8 cellular contexts compared by ENCODE assay signal in genomic region chr1:93878501-93878888, GRCh38. TPM values are rescaled to one million over a fixed set of nuclear protein-coding genes. Genes with fewer than 3 reads are reported as not detected.
DNase-seq lines count a peak whose midpoint lies in the region; ATAC-seq and TF ChIP-seq lines count a peak whose summit lies in the region.

No MANE protein-coding gene starts in this region.

- CTCF ChIA-PET in RWPE1 (lab: Yijun Ruan, JAX), result no interaction called here

- peak; percentile 58 for DNase-seq in NCI-H82 (lab: John Stamatoyannopoulos, UW)
- no peak for DNase-seq in NCI-H82 treated with DMSO at 0.1 percent for 48 hours (lab: John Stamatoyannopoulos, UW; ENCODE audit: unreplicated experiment)
- DNase-seq in RWPE1 (ENCODE audit: low spot score), result peak; percentile 28
- DNase-seq in activated naive CD4-positive, alpha-beta T cell treated with Interleukin-2 at 50 U/mL for 16 hours, result peak; percentile 64
- peak; percentile 89 for DNase-seq in cardiac septum (ENCODE audit: low spot score)
- DNase-seq in psoas muscle, result peak; percentile 49 to 82
- no peak for DNase-seq in vagina (ENCODE audit: extremely low spot score in 2 of 2)

- H3K27me3 ChIP-seq in psoas muscle (ENCODE audit: insufficient read depth in 3 of 3, low read length in 2 of 3) (no peaks in the 10 kb centered on the region), vagina (no peaks in the 10 kb centered on the region)

- H3K36me3 ChIP-seq in psoas muscle (ENCODE audit: insufficient read depth in 1 of 2, low read depth in 1 of 2) (peaks cover 18 to 68% of the 10 kb centered on the region in 2 donors), vagina (peaks cover 0 to 34% of the 10 kb centered on the region in 2 donors)

- ATAC-seq in HG03039 (IDR thresholded peaks at IDR 0.05; ENCODE audit: unreplicated experiment) (peak; percentile 45), psoas muscle (peak; percentile 73 to 90 (median 84))

- WGBS in psoas muscle, 3 donors, result 0 to 1% (median 1%) methylated on average over 20 of the region's 20 CpGs

- TF ChIP-seq CTCF in RWPE1 (conservative IDR thresholded peaks at IDR 0.05; ENCODE audit: low read depth), result no peak
- TF ChIP-seq CTCF in psoas muscle (IDR thresholded peaks at IDR 0.05), result no peak
- no peak for TF ChIP-seq CTCF in vagina (IDR thresholded peaks at IDR 0.05)

- H3K9me3 ChIP-seq in psoas muscle (no peaks in the 10 kb centered on the region), vagina (no peaks in the 10 kb centered on the region)

- H3K4me3 ChIP-seq in psoas muscle, result peak overlapping the region; percentile 94
- peak overlapping the region; percentile 77 to 96 for H3K4me3 ChIP-seq in vagina

- POLR2A ChIA-PET in RWPE1 (lab: Yijun Ruan, JAX; ENCODE audit: low non-redundant PET), result no interaction called here

- intact Hi-C loops in cardiac septum (cut with DNase I) (no loop called here), psoas muscle (cut with DNase I) (no loop called here), vagina (cut with DNase I) (no loop called here)

- H3K4me1 ChIP-seq in psoas muscle (peaks cover 23% of the 10 kb centered on the region), vagina (peaks cover 40% of the 10 kb centered on the region)

- H3K27ac ChIP-seq in RWPE1 (peak overlapping the region; percentile 83), psoas muscle (peak overlapping the region; percentile 94), vagina (peak overlapping the region; percentile 98)

- no peak for TF ChIP-seq POLR2A in vagina (IDR thresholded peaks at IDR 0.05)

RNA-seq across cellular contexts. Expression of gene DNTTIP2, which starts 0.5 kb away (rescaled TPM):
- total RNA-seq in cardiac septum, result 41.8 TPM
- 100 to 1,000 TPM in 1 of 4 donors, 10 to 100 TPM in 3; 41.9 to 107 (median 83.3) TPM for total RNA-seq in psoas muscle
- 100 to 1,000 TPM in 2 of 3 donors, 10 to 100 TPM in 1; 47.8 to 145 (median 115) TPM for polyA plus RNA-seq in psoas muscle
- 23.6 TPM for total RNA-seq in vagina

RNA-seq across cellular contexts. Expression of gene GCLM, which starts 30.7 kb away (rescaled TPM):
- 10.5 TPM for total RNA-seq in cardiac septum
- 10 to 100 TPM; 38.9 to 54.7 (median 42.4) TPM for total RNA-seq in psoas muscle
- polyA plus RNA-seq in psoas muscle, result 10 to 100 TPM; 22.8 to 63.9 (median 37.7) TPM
- 8.1 TPM for total RNA-seq in vagina

Comparison
In these comparisons a context has a peak if more than half of its experiments do, and no peak if none do; other contexts are left out.
1. DNase-seq: peak in NCI-H82 (single experiment), RWPE1 (single experiment), activated naive CD4-positive, alpha-beta T cell treated with Interleukin-2 at 50 U/mL for 16 hours (single experiment), cardiac septum (single experiment) and psoas muscle (2 of 2); none in NCI-H82 treated with DMSO at 0.1 percent for 48 hours (single experiment) and vagina (0 of 2).
2. Peak in every context shown above with its lines, with median percentiles within 50 percentile points of each other: H3K27ac ChIP-seq.